ENCODE assay signal across 9 cellular contexts in the genomic region with DNA sequence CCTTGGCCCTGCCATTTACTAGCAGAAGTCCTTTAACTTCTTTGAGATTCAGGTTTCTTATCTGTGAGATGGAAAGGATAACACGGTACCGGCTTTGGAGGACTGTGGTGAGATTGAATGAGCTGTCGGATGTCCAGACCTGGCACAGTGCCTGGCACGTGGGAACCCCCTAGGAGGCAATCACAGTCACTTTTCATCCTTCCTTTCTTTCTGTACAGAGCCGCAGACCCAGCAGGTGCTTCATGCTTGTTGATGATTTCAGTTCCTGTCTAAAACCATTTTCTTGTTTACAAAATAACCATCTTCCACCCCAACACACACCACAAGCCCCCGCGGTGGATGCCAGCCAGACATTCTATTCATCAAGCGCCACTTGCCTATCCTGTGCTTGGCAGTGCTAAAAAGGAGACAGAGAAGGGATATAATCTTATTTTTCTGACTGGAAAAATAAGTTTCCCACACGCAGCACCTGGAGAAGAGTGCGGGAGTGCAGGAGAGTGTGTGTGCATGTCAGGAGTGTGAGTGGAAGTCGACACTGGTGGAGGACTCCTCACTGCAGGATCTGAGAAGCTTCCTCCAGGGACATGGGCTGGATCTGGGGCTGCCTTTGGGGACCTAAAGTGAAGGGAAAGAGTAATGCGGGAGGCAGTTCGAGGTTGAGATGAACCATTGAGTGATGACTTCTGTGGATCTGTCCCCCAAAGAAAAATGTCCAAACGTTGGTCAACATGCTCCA.
DNase-seq lines count a peak whose midpoint lies in the region; ATAC-seq and TF ChIP-seq lines count a peak whose summit lies in the region.
"Had no signal": no experiment of that assay in that cellular context is flagged by ENCODE, and none has a peak within 500 bp of the region (broad histone marks: within the 10 kb centered on the region; RNA-seq: fewer than 3 reads in every experiment).

No MANE protein-coding gene starts in this region.

- H3K27ac Mint-ChIP-seq in effector memory CD8-positive, alpha-beta T cell = peak overlapping the region; percentile 19 to 88

- H3K4me1 Mint-ChIP-seq in effector memory CD8-positive, alpha-beta T cell (ENCODE audit: low read depth in 2 of 2) = peaks cover 59 to 75% of the 10 kb centered on the region in 2 donors

- no peaks in the 10 kb centered on the region for H3K27me3 Mint-ChIP-seq in effector memory CD8-positive, alpha-beta T cell

- intact Hi-C loops in esophagus squamous epithelium (cut with DNase I) = no loop called here

- TF ChIP-seq CTCF in esophagus squamous epithelium (IDR thresholded peaks at IDR 0.05) = no peak

- ATAC-seq in GM18517 (IDR thresholded peaks at IDR 0.05; ENCODE audit: unreplicated experiment) (peak; percentile 76), GM21515 (IDR thresholded peaks at IDR 0.05; ENCODE audit: unreplicated experiment) (peak; percentile 44), HG03521 (IDR thresholded peaks at IDR 0.05; ENCODE audit: unreplicated experiment) (peak; percentile 43)
- ATAC-seq in effector memory CD8-positive, alpha-beta T cell (replicated peaks) = peak; percentile 77

- no peaks in the 10 kb centered on the region for H3K9me3 Mint-ChIP-seq in effector memory CD8-positive, alpha-beta T cell

- DNase-seq in effector memory CD8-positive, alpha-beta T cell = peak in 2 of 3 experiments; percentile 16 to 17
- DNase-seq in NOMO-1 treated with dmso at 0.1 percent for 144 hours (lab: John Stamatoyannopoulos, UW; ENCODE audit: unreplicated experiment) = no peak
- DNase-seq in activated CD4-positive, CD25-positive, alpha-beta regulatory T cell treated with anti-CD3 and anti-CD28 coated beads, Interleukin-2, amount 50 U/mL, for 72 hours = no peak
- no peak for DNase-seq in esophagus squamous epithelium (lab: John Stamatoyannopoulos, UW)
- DNase-seq in NCI-H526 (lab: John Stamatoyannopoulos, UW) = no peak
- DNase-seq: T1000 had no signal

- no peak overlapping the region for H3K4me3 ChIP-seq in esophagus squamous epithelium

- 73 to 82% methylated on average over 13 to 14 of the region's 14 CpGs for WGBS in esophagus squamous epithelium, 2 donors

- peak overlapping the region in 1 of 4 donors; percentile 36 for H3K27ac ChIP-seq in esophagus squamous epithelium

- H3K4me3 Mint-ChIP-seq in effector memory CD8-positive, alpha-beta T cell = peak overlapping the region in 1 of 2 donors; percentile 45

- no peaks in the 10 kb centered on the region for H3K9me3 ChIP-seq in esophagus squamous epithelium

- TF ChIP-seq POLR2A in esophagus squamous epithelium (IDR thresholded peaks at IDR 0.05) = peak in 1 of 4 donors; percentile 11

- no peaks in the 10 kb centered on the region for H3K36me3 ChIP-seq in esophagus squamous epithelium

- peaks cover 41% of the 10 kb centered on the region for H3K36me3 Mint-ChIP-seq in effector memory CD8-positive, alpha-beta T cell (ENCODE audit: insufficient read depth)

- peaks cover 4 to 28% (median 7%) of the 10 kb centered on the region in 3 donors for H3K4me1 ChIP-seq in esophagus squamous epithelium

- no peaks in the 10 kb centered on the region for H3K27me3 ChIP-seq in esophagus squamous epithelium

Comparison
In these comparisons a context has a peak if more than half of its experiments do, and no peak if none do; other contexts are left out.
1. DNase-seq: peak in effector memory CD8-positive, alpha-beta T cell (2 of 3); none in NOMO-1 treated with dmso at 0.1 percent for 144 hours (single experiment), activated CD4-positive, CD25-positive, alpha-beta regulatory T cell treated with anti-CD3 and anti-CD28 coated beads, Interleukin-2, amount 50 U/mL, for 72 hours (single experiment), esophagus squamous epithelium (single experiment) and NCI-H526 (0 of 2).
2. Peak in every context shown above with its lines, with median percentiles within 50 percentile points of each other: ATAC-seq.